1 cellular context compared by ENCODE assay signal in the genomic region with DNA sequence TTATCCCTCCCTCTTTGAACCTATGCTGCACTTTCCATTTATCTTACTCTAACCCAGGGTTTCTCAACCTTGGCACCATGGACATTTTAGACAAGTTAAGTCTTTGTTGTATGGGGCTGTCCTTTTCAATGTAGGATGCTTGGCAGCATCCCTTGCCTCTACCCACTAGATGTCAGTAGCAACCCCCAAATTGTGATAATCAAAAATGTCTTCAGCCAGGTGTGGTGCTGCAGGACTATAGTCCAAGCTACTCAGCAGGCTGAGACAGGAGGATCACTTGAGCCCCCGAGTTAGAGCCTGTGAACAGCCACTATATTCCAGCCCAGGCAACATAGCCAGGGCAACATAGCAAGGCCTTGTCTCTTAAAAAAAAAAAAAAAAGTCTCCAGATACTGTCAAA.
TF ChIP-seq lines count a peak whose summit lies in the region.

No MANE protein-coding gene starts in this region.

TF ChIP-seq in Ishikawa, 13 proteins besides CTCF, POLR2A, EP300 and RAD21 (continued from another document):
- TF ChIP-seq, protein P1, sequence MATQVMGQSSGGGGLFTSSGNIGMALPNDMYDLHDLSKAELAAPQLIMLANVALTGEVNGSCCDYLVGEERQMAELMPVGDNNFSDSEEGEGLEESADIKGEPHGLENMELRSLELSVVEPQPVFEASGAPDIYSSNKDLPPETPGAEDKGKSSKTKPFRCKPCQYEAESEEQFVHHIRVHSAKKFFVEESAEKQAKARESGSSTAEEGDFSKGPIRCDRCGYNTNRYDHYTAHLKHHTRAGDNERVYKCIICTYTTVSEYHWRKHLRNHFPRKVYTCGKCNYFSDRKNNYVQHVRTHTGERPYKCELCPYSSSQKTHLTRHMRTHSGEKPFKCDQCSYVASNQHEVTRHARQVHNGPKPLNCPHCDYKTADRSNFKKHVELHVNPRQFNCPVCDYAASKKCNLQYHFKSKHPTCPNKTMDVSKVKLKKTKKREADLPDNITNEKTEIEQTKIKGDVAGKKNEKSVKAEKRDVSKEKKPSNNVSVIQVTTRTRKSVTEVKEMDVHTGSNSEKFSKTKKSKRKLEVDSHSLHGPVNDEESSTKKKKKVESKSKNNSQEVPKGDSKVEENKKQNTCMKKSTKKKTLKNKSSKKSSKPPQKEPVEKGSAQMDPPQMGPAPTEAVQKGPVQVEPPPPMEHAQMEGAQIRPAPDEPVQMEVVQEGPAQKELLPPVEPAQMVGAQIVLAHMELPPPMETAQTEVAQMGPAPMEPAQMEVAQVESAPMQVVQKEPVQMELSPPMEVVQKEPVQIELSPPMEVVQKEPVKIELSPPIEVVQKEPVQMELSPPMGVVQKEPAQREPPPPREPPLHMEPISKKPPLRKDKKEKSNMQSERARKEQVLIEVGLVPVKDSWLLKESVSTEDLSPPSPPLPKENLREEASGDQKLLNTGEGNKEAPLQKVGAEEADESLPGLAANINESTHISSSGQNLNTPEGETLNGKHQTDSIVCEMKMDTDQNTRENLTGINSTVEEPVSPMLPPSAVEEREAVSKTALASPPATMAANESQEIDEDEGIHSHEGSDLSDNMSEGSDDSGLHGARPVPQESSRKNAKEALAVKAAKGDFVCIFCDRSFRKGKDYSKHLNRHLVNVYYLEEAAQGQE (IDR thresholded peaks at IDR 0.05; ENCODE audit: low read depth) = no peak
